ENCODE assay signal across 10 cellular contexts in the genomic region with DNA sequence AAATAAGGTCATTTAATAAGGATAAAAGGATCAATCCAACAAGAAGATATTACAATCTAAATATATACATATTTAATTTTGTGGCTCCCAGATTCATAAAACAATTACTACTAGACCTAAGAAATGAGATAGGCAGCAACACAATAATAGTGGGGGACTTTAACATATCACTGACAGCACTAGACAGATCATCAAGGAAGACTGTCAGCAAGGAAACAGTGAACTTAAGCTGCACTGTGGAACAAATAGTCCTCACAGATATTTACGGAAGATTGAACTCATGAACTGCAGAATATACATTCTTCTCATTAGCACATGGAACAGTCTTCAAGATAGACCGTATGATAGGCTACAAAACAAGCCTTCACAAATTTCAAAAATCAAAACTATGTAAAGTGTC. TPM values are rescaled to one million over a fixed set of nuclear protein-coding genes. Genes with fewer than 3 reads are reported as not detected.
"Had no signal": no experiment of that assay in that cellular context is flagged by ENCODE, and none has a peak within 500 bp of the region (broad histone marks: within the 10 kb centered on the region; RNA-seq: fewer than 3 reads in every experiment).

No MANE protein-coding gene starts in this region.

- H3K36me3 ChIP-seq: HAP-1 had no signal

- H3K9ac ChIP-seq: GM23248 had no signal

- H3K9me3 ChIP-seq: HAP-1 had no signal

- H3K9me3 Mint-ChIP-seq: GM23338, HFFc6 had no signal

- H2AFZ ChIP-seq: GM23248, GM23338 had no signal

- DNase-seq: GM23248, GOT3, H7, H9, HCEC 1CT, HFFc6 had no signal

- H3K4me3 Mint-ChIP-seq: GM23338, H9, HFFc6 had no signal

- H3K4me3 ChIP-seq: GM23248, GM23338, HAP-1 had no signal

- H3K4me2 ChIP-seq: GM23338 had no signal

- H3K27ac Mint-ChIP-seq: GM23338, H9, HFFc6 had no signal

- H3K27ac ChIP-seq: GM23248 had no signal

- FAIRE-seq: H1, H54 had no signal

- H3K4me1 ChIP-seq: HAP-1 had no signal

RNA-seq across cellular contexts. Expression of a gene that starts 56.1 kb away (rescaled TPM):
- total RNA-seq: GM23248 had no signal
- polyA plus RNA-seq: GM23248 had no signal
